15 cellular contexts compared by ENCODE assay signal in genomic region chr6:38610050-38610619, GRCh38. TPM values are rescaled to one million over a fixed set of nuclear protein-coding genes. Genes with fewer than 3 reads are reported as not detected.
DNase-seq lines count a peak whose midpoint lies in the region; ATAC-seq and TF ChIP-seq lines count a peak whose summit lies in the region.
"Had no signal": no experiment of that assay in that cellular context is flagged by ENCODE, and none has a peak within 500 bp of the region (broad histone marks: within the 10 kb centered on the region; RNA-seq: fewer than 3 reads in every experiment).

No MANE protein-coding gene starts in this region.

- H2AFZ ChIP-seq in smooth muscle cell (ENCODE audit: low read depth): no peak overlapping the region

- peaks cover 5% of the 10 kb centered on the region for H3K79me2 ChIP-seq in smooth muscle cell (ENCODE audit: low read depth)

- TF ChIP-seq CTCF in LNCaP clone FGC (IDR thresholded peaks at IDR 0.05; ENCODE audit: control insufficient read depth, extremely low read depth, insufficient read depth): no peak
- no peak for TF ChIP-seq CTCF in choroid plexus epithelial cell (conservative IDR thresholded peaks at IDR 0.05; ENCODE audit: low read depth, low read length)
- no peak for TF ChIP-seq CTCF in smooth muscle cell (IDR thresholded peaks at IDR 0.05; ENCODE audit: borderline replicate concordance, insufficient read depth, poor library complexity, severe bottlenecking)
- no peak for TF ChIP-seq CTCF in brain microvascular endothelial cell (IDR thresholded peaks at IDR 0.05; ENCODE audit: low read depth, low read length, missing control alignments)

- peak overlapping the region; percentile 17 for H3K4me2 ChIP-seq in smooth muscle cell
- H3K4me2 ChIP-seq: A549 had no signal

- ATAC-seq in aorta (ENCODE audit: low FRiP score): no peak
- ATAC-seq: A549, HCT116 had no signal

- H3K4me1 ChIP-seq in smooth muscle cell (ENCODE audit: low read depth): peaks cover 20% of the 10 kb centered on the region
- H3K4me1 ChIP-seq in aorta (ENCODE audit: control insufficient read depth in 1 of 2, insufficient read depth in 2 of 2, low read length in 2 of 2): peaks cover 2 to 4% of the 10 kb centered on the region in 2 donors
- H3K4me1 ChIP-seq: A549 had no signal

- no peak overlapping the region for H3K9ac ChIP-seq in smooth muscle cell (ENCODE audit: low read depth)

- H3K27ac ChIP-seq in smooth muscle cell (ENCODE audit: low read depth) (peak overlapping the region; percentile 62), aorta (ENCODE audit: low read depth in 1 of 2, low read length in 2 of 2) (no peak overlapping the region), brain microvascular endothelial cell (no peak overlapping the region)
- H3K27ac ChIP-seq: A549 had no signal

- no peaks in the 10 kb centered on the region for H3F3A ChIP-seq in smooth muscle cell (ENCODE audit: low read depth)

- peak overlapping the region; percentile 20 for H3K4me3 ChIP-seq in LNCaP clone FGC (ENCODE audit: low read depth, low read length)
- H3K4me3 ChIP-seq in choroid plexus epithelial cell (ENCODE audit: low read depth, low read length): peak overlapping the region; percentile 1
- H3K4me3 ChIP-seq in smooth muscle cell: no peak overlapping the region
- no peak overlapping the region for H3K4me3 ChIP-seq in aorta (ENCODE audit: low read length in 2 of 2)
- no peak overlapping the region for H3K4me3 ChIP-seq in brain microvascular endothelial cell (ENCODE audit: low read depth, low read length)
- H3K4me3 ChIP-seq: A549 had no signal

- no peaks in the 10 kb centered on the region for H3K9me3 ChIP-seq in smooth muscle cell (replicated peaks; ENCODE audit: low read depth)
- H3K9me3 ChIP-seq in aorta (ENCODE audit: control insufficient read depth, low read length): no peaks in the 10 kb centered on the region
- H3K9me3 ChIP-seq: A549 had no signal

- in situ Hi-C loops in brain microvascular endothelial cell (cut with HindIII; ENCODE audit: low pct_ligation_motif_present, low sequenced_read_pairs): no loop called here

- no peak for DNase-seq in LNCaP clone FGC (ENCODE audit: low read depth)
- peak; percentile 33 for DNase-seq in choroid plexus epithelial cell (ENCODE audit: low read depth)
- DNase-seq in iris pigment epithelial cell (ENCODE audit: low read depth): peak; percentile 22
- no peak for DNase-seq in smooth muscle cell (lab: John Stamatoyannopoulos, UW; ENCODE audit: unreplicated experiment)
- no peak for DNase-seq in inferior parietal cortex (ENCODE audit: extremely low spot score)
- no peak for DNase-seq in aorta
- no peak for DNase-seq in OCI-M2 (lab: John Stamatoyannopoulos, UW; ENCODE audit: unreplicated experiment)
- DNase-seq in brain microvascular endothelial cell: no peak
- DNase-seq: DMS79, NCI-H1436, NCI-H2081 treated with DMSO at 0.1 percent for 48 hours, NCI-H524 treated with DMSO at 0.1 percent for 48 hours, OCI-M1 had no signal

- H3K36me3 ChIP-seq in smooth muscle cell (ENCODE audit: low read depth): no peaks in the 10 kb centered on the region
- H3K36me3 ChIP-seq in aorta (ENCODE audit: control insufficient read depth in 1 of 2, insufficient read depth in 2 of 2, low read length in 1 of 2): no peaks in the 10 kb centered on the region
- H3K36me3 ChIP-seq in brain microvascular endothelial cell (replicated peaks): no peaks in the 10 kb centered on the region

- 47% methylated on average over 6 of the region's 6 CpGs for WGBS in smooth muscle cell (ENCODE audit: low lambda C conversion rate)
- 6 to 8% methylated on average over 6 of the region's 6 CpGs for WGBS in aorta, 2 donors

- intact Hi-C loops in aorta (cut with DNase I): no loop called here

- no peaks in the 10 kb centered on the region for H3K27me3 ChIP-seq in smooth muscle cell (ENCODE audit: low read depth)
- H3K27me3 ChIP-seq in aorta (ENCODE audit: control insufficient read depth in 1 of 2, insufficient read depth in 2 of 2, low read length in 1 of 2): no peaks in the 10 kb centered on the region
- no peaks in the 10 kb centered on the region for H3K27me3 ChIP-seq in brain microvascular endothelial cell (replicated peaks)

- H4K20me1 ChIP-seq in smooth muscle cell (ENCODE audit: low read depth): no peaks in the 10 kb centered on the region

RNA-seq across cellular contexts. Expression of gene BTBD9, which starts 29.6 kb away (rescaled TPM):
- total RNA-seq in smooth muscle cell (12.5 and 15.4 TPM in 2 replicates), aorta (10 to 100 TPM; 22.3 to 23.6 TPM)
- polyA plus RNA-seq in smooth muscle cell (5.6 and 7.0 TPM in 2 replicates), aorta (1 to 10 TPM; 1.5 to 2.4 TPM)

Comparison
In these comparisons a context has a peak if more than half of its experiments do, and no peak if none do; other contexts are left out.
1. DNase-seq: peak in choroid plexus epithelial cell (single experiment) and iris pigment epithelial cell (single experiment); none in LNCaP clone FGC (single experiment), smooth muscle cell (single experiment), inferior parietal cortex (single experiment), aorta (0 of 2), OCI-M2 (single experiment) and brain microvascular endothelial cell (single experiment).
2. H3K4me3 ChIP-seq: peak in LNCaP clone FGC (single experiment) and choroid plexus epithelial cell (single experiment); none in smooth muscle cell (single experiment), aorta (0 of 2) and brain microvascular endothelial cell (single experiment).